8 cellular contexts compared by ENCODE assay signal in the genomic region with DNA sequence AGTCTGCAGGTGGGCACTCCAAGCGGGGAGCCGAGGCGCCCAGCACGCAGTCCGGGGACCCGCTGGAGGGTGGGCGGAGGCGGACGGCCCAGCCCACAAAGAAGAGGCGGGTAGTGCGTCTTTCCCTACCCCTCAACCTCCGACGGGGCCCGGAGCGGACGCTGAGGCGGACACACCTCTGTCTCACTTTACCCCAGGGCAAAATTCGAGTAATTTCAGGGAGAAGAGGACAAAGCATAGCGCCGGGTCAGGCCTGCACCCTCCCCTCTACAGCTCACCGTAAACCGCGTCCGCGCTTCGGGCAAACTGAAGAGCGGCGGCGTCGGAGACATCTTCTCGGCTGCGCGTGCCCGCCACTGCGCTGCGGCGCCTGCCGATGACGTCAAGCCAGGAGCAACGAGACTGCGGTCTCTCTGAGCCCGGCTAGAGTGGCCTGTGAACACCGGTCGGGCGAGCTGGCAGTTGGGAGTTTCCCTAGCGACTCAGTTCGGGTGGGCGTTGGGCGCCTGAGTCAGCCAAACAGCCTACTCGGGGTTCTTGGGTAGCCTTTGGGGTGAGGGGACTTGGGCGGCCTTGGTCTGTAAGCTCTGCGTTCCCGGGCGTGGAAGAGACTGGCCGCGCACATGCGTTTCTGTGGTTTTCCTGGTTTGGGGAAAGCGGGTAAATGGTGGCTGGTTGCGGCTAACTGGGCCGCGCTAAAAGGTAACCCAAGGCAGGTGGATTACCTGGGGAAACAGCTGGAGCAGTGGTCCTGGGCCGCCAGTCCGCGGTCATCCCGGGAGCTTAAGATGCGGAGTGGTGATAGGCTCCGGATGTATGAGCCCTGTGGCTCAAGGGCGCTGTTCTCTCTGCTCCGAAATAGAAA. TPM values are rescaled to one million over a fixed set of nuclear protein-coding genes. Genes with fewer than 3 reads are reported as not detected.
DNase-seq lines count a peak whose midpoint lies in the region; ATAC-seq, FAIRE-seq and TF ChIP-seq lines count a peak whose summit lies in the region.

A gene with protein sequence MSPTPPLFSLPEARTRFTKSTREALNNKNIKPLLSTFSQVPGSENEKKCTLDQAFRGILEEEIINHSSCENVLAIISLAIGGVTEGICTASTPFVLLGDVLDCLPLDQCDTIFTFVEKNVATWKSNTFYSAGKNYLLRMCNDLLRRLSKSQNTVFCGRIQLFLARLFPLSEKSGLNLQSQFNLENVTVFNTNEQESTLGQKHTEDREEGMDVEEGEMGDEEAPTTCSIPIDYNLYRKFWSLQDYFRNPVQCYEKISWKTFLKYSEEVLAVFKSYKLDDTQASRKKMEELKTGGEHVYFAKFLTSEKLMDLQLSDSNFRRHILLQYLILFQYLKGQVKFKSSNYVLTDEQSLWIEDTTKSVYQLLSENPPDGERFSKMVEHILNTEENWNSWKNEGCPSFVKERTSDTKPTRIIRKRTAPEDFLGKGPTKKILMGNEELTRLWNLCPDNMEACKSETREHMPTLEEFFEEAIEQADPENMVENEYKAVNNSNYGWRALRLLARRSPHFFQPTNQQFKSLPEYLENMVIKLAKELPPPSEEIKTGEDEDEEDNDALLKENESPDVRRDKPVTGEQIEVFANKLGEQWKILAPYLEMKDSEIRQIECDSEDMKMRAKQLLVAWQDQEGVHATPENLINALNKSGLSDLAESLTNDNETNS (minus strand): TSS at position 360 of the 865 bp plus-strand sequence. CDS start 28 bp downstream, at position 332.

- no peak for TF ChIP-seq CTCF in OCI-LY7 (conservative IDR thresholded peaks at IDR 0.05; ENCODE audit: low read length)
- no peak for TF ChIP-seq CTCF in endothelial cell of umbilical vein (IDR thresholded peaks at IDR 0.05; ENCODE audit: extremely low read depth in 1 of 2, insufficient read depth in 1 of 2, low read depth in 1 of 2, low read length in 2 of 2)

- CTCF ChIA-PET in OCI-LY7 (lab: Charles Lee; ENCODE audit: unreplicated experiment) = interaction anchor here (1.7 kb wide), 1 partner anchor 9 kb away, joined by 4 read pairs; no protein-coding TSS in a partner anchor
- CTCF ChIA-PET in endothelial cell of umbilical vein (lab: Charles Lee) = interaction anchor here (0.7 to 1.9 kb wide), 8 partner anchors 48 to 564 kb away, joined by 3 to 8 read pairs (median 3); a partner anchor contains a TSS

- POLR2A ChIA-PET in OCI-LY7 (lab: Charles Lee) (interaction anchor here (0.6 to 1.5 kb wide), 9 partner anchors 9 to 130 kb away, joined by 3 to 8 read pairs (median 4); a partner anchor contains a TSS), endothelial cell of umbilical vein (lab: Charles Lee) (interaction anchor here (0.6 to 1.5 kb wide), 4 partner anchors 15 to 348 kb away, joined by 3 to 4 read pairs (median 3); no protein-coding TSS in a partner anchor)

- H3K9me3 ChIP-seq in OCI-LY7 (ENCODE audit: low read length) (no peaks in the 10 kb centered on the region), endothelial cell of umbilical vein (replicated peaks; ENCODE audit: control insufficient read depth, insufficient read depth, low read length) (no peaks in the 10 kb centered on the region)

- intact Hi-C loops in OCI-LY7 (cut with micrococcal nuclease; ENCODE audit: unreplicated experiment) = loop anchor here (1.0 to 5.0 kb wide), 3 partner anchors 81 to 389 kb away; a partner anchor contains a TSS
- intact Hi-C loops in endothelial cell of umbilical vein (cut with micrococcal nuclease) = loop anchor here (1.0 to 5.0 kb wide), 3 partner anchors 110 to 348 kb away; a partner anchor contains a TSS

- H3K9me2 ChIP-seq in OCI-LY7 (ENCODE audit: insufficient read depth, low read length) = no peaks in the 10 kb centered on the region

- peaks cover 31% of the 10 kb centered on the region for H3K36me3 ChIP-seq in OCI-LY7 (ENCODE audit: insufficient read depth, low read length)
- peaks cover 4 to 5% of the 10 kb centered on the region in 2 experiments for H3K36me3 ChIP-seq in endothelial cell of umbilical vein (ENCODE audit: control insufficient read depth in 2 of 2, extremely low read depth in 1 of 2, insufficient read depth in 2 of 2, low read length in 2 of 2)

- peak; percentile 85 for FAIRE-seq in endothelial cell of umbilical vein (lab: Jason Lieb, UNC)

- H3K4me2 ChIP-seq in OCI-LY7 (ENCODE audit: low read length) (peak within 1 kb of the TSS; percentile 93), endothelial cell of umbilical vein (ENCODE audit: insufficient read depth, low read length) (peak within 1 kb of the TSS; percentile 95)

- H2AFZ ChIP-seq in OCI-LY7 (ENCODE audit: low read length) = peak within 1 kb of the TSS; percentile 84; the same call in 1 of the 2 replicates
- peak within 1 kb of the TSS; percentile 97 for H2AFZ ChIP-seq in endothelial cell of umbilical vein (ENCODE audit: low read depth, low read length)

- H3K27me3 ChIP-seq in endothelial cell of umbilical vein (ENCODE audit: control insufficient read depth in 2 of 2, insufficient read depth in 2 of 2, low read length in 2 of 2) = no peaks in the 10 kb centered on the region

- dilution Hi-C loops in endothelial cell of umbilical vein (cut with MboI; ENCODE audit: extremely low pct_ligation_motif_present, low sequenced_read_pairs) = no loop called here

- peak; percentile 92 for TF ChIP-seq POLR2A in endothelial cell of umbilical vein (IDR thresholded peaks at IDR 0.05; ENCODE audit: low read depth, low read length)

- H3K9ac ChIP-seq in endothelial cell of umbilical vein (replicated peaks; ENCODE audit: extremely low read depth, insufficient read depth, low read length) = peak within 1 kb of the TSS; percentile 99

- DNase-seq in DMS 273 treated with DMSO at 0.1 percent for 48 hours (lab: John Stamatoyannopoulos, UW) = peak; percentile 74
- peak; percentile 87 for DNase-seq in HuH-7 (ENCODE audit: low spot score)
- peak; percentile 94 for DNase-seq in OCI-LY7 (ENCODE audit: low spot score)
- DNase-seq in activated T-cell treated with anti-CD3 and anti-CD28 coated beads for 1 hour (ENCODE audit: low read depth) = peak; percentile 87
- peak; percentile 93 for DNase-seq in endothelial cell of umbilical vein (ENCODE audit: low read depth, low spot score)
- peak; percentile 93 for DNase-seq in midbrain (lab: John Stamatoyannopoulos, UW)
- DNase-seq in stimulated activated CD8-positive, alpha-beta memory T cell treated with anti-CD3 and anti-CD28 coated beads, Interleukin-15, amount 100 ng/mL, for 48 hours (ENCODE audit: low read depth in 2 of 2) = peak; percentile 94 to 95

- H4K20me1 ChIP-seq in OCI-LY7 (ENCODE audit: insufficient read depth, low read length) (peaks cover 5% of the 10 kb centered on the region; the same call in 1 of the 2 replicates), endothelial cell of umbilical vein (replicated peaks; ENCODE audit: control insufficient read depth, extremely low read depth, insufficient read depth, low read length) (no peaks in the 10 kb centered on the region)

- BruUV-seq in OCI-LY7 (replicated peaks; lab: Mats Ljungman, UMichigan) = TSS peak; percentile 87
- BruUV-seq in endothelial cell of umbilical vein (replicated peaks; lab: Mats Ljungman, UMichigan) = TSS peak; percentile 83

- H3K9me1 ChIP-seq in endothelial cell of umbilical vein (replicated peaks; ENCODE audit: control insufficient read depth, extremely low read depth, insufficient read depth, low read length) = no peaks in the 10 kb centered on the region

- H3K4me1 ChIP-seq in OCI-LY7 (ENCODE audit: insufficient read depth, low read length, poor library complexity, severe bottlenecking) (peaks cover 24% of the 10 kb centered on the region), endothelial cell of umbilical vein (ENCODE audit: control insufficient read depth, extremely low read depth, insufficient read depth, low read length) (peaks cover 11% of the 10 kb centered on the region)

- H3K79me2 ChIP-seq in OCI-LY7 (ENCODE audit: insufficient read depth, low read depth, low read length) (peaks cover 46% of the 10 kb centered on the region), endothelial cell of umbilical vein (ENCODE audit: control insufficient read depth, insufficient read depth, low read length) (peaks cover 21% of the 10 kb centered on the region)

- peak; percentile 91 for ATAC-seq in GM21526 (IDR thresholded peaks at IDR 0.05; ENCODE audit: low FRiP score, unreplicated experiment)

- peak within 1 kb of the TSS; percentile 98 for H3K4me3 ChIP-seq in OCI-LY7 (ENCODE audit: low read depth, low read length, poor library complexity, severe bottlenecking)
- peak within 1 kb of the TSS; percentile 71 to 92 (median 83) for H3K4me3 ChIP-seq in endothelial cell of umbilical vein (replicated peaks in 1 of 3; ENCODE audit: insufficient read depth in 1 of 3, low read depth in 1 of 3, low read length in 3 of 3)

- H3K27ac ChIP-seq in OCI-LY7 (ENCODE audit: low read depth, low read length, poor library complexity, severe bottlenecking) (peak within 1 kb of the TSS; percentile 74), endothelial cell of umbilical vein (ENCODE audit: insufficient read depth, low read depth, low read length) (peak within 1 kb of the TSS; percentile 97)

TF ChIP-seq in endothelial cell of umbilical vein, 7 proteins besides CTCF, POLR2A, EP300 and RAD21:
- TF ChIP-seq MYC (IDR thresholded peaks at IDR 0.05; ENCODE audit: low read depth, low read length) = peak; percentile 61
- TF ChIP-seq POLR2AphosphoS5 (IDR thresholded peaks at IDR 0.05; ENCODE audit: insufficient read depth, low read depth, low read length) = peak; percentile 97
- TF ChIP-seq EZH2 (IDR thresholded peaks at IDR 0.05; ENCODE audit: borderline replicate concordance, low read depth, low read length, severe bottlenecking) = no peak
- TF ChIP-seq, protein P1, sequence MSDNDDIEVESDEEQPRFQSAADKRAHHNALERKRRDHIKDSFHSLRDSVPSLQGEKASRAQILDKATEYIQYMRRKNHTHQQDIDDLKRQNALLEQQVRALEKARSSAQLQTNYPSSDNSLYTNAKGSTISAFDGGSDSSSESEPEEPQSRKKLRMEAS (IDR thresholded peaks at IDR 0.05; ENCODE audit: insufficient read depth, insufficient read length) = peak; percentile 49
- peak; percentile 9 for TF ChIP-seq FOS (IDR thresholded peaks at IDR 0.05; ENCODE audit: borderline replicate concordance, insufficient read depth, low read length)
- no peak for TF ChIP-seq GATA2 (IDR thresholded peaks at IDR 0.05; ENCODE audit: insufficient read depth, insufficient read length, low read depth, low read length)
- no peak for TF ChIP-seq JUN (IDR thresholded peaks at IDR 0.05; ENCODE audit: borderline replicate concordance, insufficient read depth, insufficient read length, low read depth)

RNA-seq across cellular contexts. Expression of the gene that starts here (rescaled TPM):
- total RNA-seq in OCI-LY7 (2014; rRNA removed; shearing (Covaris generic)) = 66.9 and 74.6 TPM in 2 replicates
- total RNA-seq in OCI-LY7 (2022) (70.4 and 77.1 TPM in 2 replicates), endothelial cell of umbilical vein (43.5 and 50.5 TPM in 2 replicates)
- polyA plus RNA-seq in endothelial cell of umbilical vein = 8.8 and 12.0 TPM in 2 replicates
- 13.9 and 14.3 TPM in 2 replicates for polyA plus RNA-seq in endothelial cell of umbilical vein (2011; cell fraction: cytosol; rRNA removed)
- polyA plus RNA-seq in endothelial cell of umbilical vein (2011; cell fraction: nucleus; rRNA removed) = 90.8 and 133 TPM in 2 replicates
- polyA plus RNA-seq in endothelial cell of umbilical vein (2012) = 24.4 and 39.3 TPM in 2 replicates
- 27.7 and 34.7 TPM in 2 replicates for polyA minus RNA-seq in endothelial cell of umbilical vein
- 16.6 TPM for polyA minus RNA-seq in endothelial cell of umbilical vein (2011; cell fraction: cytosol; rRNA and poly(A)+ RNA removed)
- 86.4 and 117 TPM in 2 replicates for polyA minus RNA-seq in endothelial cell of umbilical vein (2011; cell fraction: nucleus; rRNA and poly(A)+ RNA removed)

Comparison
In these comparisons a context has a peak if more than half of its experiments do, and no peak if none do; other contexts are left out.
1. Peak in every context shown above with its lines: DNase-seq, ATAC-seq, H3K4me3 ChIP-seq and H3K27ac ChIP-seq.